In genomic region chr12:124767075-124767821, GRCh38 we compare ENCODE assay signal across 8 cellular contexts.
A peak's percentile ranks its signal among the peaks of the same experiment; 100 is the strongest.
DNase-seq lines count a peak whose midpoint lies in the region; ATAC-seq and TF ChIP-seq lines count a peak whose summit lies in the region.

No MANE protein-coding gene starts in this region.

- WGBS in gastroesophageal sphincter (ENCODE audit: low coverage in 1 of 2), 2 donors = 20% methylated on average over 7 of the region's 20 CpGs; no CpG with 5 or more reads in 1 of the 2 donors

- TF ChIP-seq EP300 in gastroesophageal sphincter (IDR thresholded peaks at IDR 0.05) = no peak

- no peak overlapping the region for H3K9ac ChIP-seq in parathyroid adenoma

- H3K4me3 ChIP-seq in gastroesophageal sphincter (no peak overlapping the region), parathyroid adenoma (ENCODE audit: low read depth, low read length) (no peak overlapping the region)

- peaks cover 3% of the 10 kb centered on the region for H3K27me3 Mint-ChIP-seq in type B pancreatic cell

- no peak overlapping the region for H2AFZ ChIP-seq in parathyroid adenoma

- H3K27me3 ChIP-seq in gastroesophageal sphincter = no peaks in the 10 kb centered on the region
- peaks cover under 1% of the 10 kb centered on the region for H3K27me3 ChIP-seq in parathyroid adenoma (ENCODE audit: control insufficient read depth, insufficient read depth, low read length)

- peaks cover 30% of the 10 kb centered on the region for H3K4me1 Mint-ChIP-seq in type B pancreatic cell (ENCODE audit: unreplicated experiment)

- peaks cover 4% of the 10 kb centered on the region for H3K36me3 Mint-ChIP-seq in type B pancreatic cell

- no peaks in the 10 kb centered on the region for H3K79me2 ChIP-seq in parathyroid adenoma

- peak overlapping the region in 3 of 4 donors; percentile 85 to 88 (median 85) for H3K27ac ChIP-seq in gastroesophageal sphincter
- H3K27ac ChIP-seq in parathyroid adenoma = no peak overlapping the region

- DNase-seq in DMS153 (lab: John Stamatoyannopoulos, UW) (peak; percentile 17), HuH-7.5 (ENCODE audit: low spot score) (peak; percentile 75), RPMI7951 (ENCODE audit: low read depth) (peak; percentile 72), type B pancreatic cell (ENCODE audit: extremely low spot score, unreplicated experiment) (peak; percentile 93)
- DNase-seq in activated T-helper 9 cell treated with anti-CD3 and anti-CD28 coated beads, Interleukin-2, amount 50 U/mL, for 16 hours (ENCODE audit: low read depth) = peak; percentile 77

- no peaks in the 10 kb centered on the region for H3K36me3 ChIP-seq in gastroesophageal sphincter
- no peaks in the 10 kb centered on the region for H3K36me3 ChIP-seq in parathyroid adenoma (ENCODE audit: control insufficient read depth, insufficient read depth, low read length)

- peaks cover 4% of the 10 kb centered on the region for H3K9me3 Mint-ChIP-seq in type B pancreatic cell

- peaks cover 0 to 10% (median 0%) of the 10 kb centered on the region in 3 donors for H3K9me3 ChIP-seq in gastroesophageal sphincter
- no peaks in the 10 kb centered on the region for H3K9me3 ChIP-seq in parathyroid adenoma (ENCODE audit: control insufficient read depth, low read length)

- ATAC-seq in GM21390 (IDR thresholded peaks at IDR 0.05; ENCODE audit: unreplicated experiment) (peak; percentile 56), gastroesophageal sphincter (peak; percentile 52)

- H3K4me1 ChIP-seq in gastroesophageal sphincter = peaks cover 6 to 63% (median 37%) of the 10 kb centered on the region in 3 donors
- H3K4me1 ChIP-seq in parathyroid adenoma = no peaks in the 10 kb centered on the region

- H3K4me2 ChIP-seq in parathyroid adenoma (ENCODE audit: low read length) = no peak overlapping the region

- TF ChIP-seq CTCF in gastroesophageal sphincter (IDR thresholded peaks at IDR 0.05) = peak; percentile 99 to 100 (median 100)
- peak; percentile 99 for TF ChIP-seq CTCF in parathyroid adenoma (IDR thresholded peaks at IDR 0.05)
- peak; percentile 100 for TF ChIP-seq CTCF in type B pancreatic cell (conservative IDR thresholded peaks at IDR 0.05)

- TF ChIP-seq POLR2A in gastroesophageal sphincter (IDR thresholded peaks at IDR 0.05) = no peak

- peak overlapping the region; percentile 29 for H3K27ac Mint-ChIP-seq in type B pancreatic cell

- peak overlapping the region; percentile 66 for H3K4me3 Mint-ChIP-seq in type B pancreatic cell

Comparison
In these comparisons a context has a peak if more than half of its experiments do, and no peak if none do; other contexts are left out.
1. DNase-seq: peak in every context shown above with its lines; median percentile 93 in type B pancreatic cell; 77 in activated T-helper 9 cell treated with anti-CD3 and anti-CD28 coated beads, Interleukin-2, amount 50 U/mL, for 16 hours; 75 in HuH-7.5; 72 in RPMI7951; 17 in DMS153.